14 cellular contexts compared by ENCODE assay signal in genomic region chr18:37698508-37699035, GRCh38.
"Had no signal": no experiment of that assay in that cellular context is flagged by ENCODE, and none has a peak within 500 bp of the region (broad histone marks: within the 10 kb centered on the region; RNA-seq: fewer than 3 reads in every experiment).

No MANE protein-coding gene starts in this region.

- ATAC-seq: activated T-cell treated with anti-CD3 and anti-CD28 coated beads, Interleukin-2, amount 50 U/mL, for 4 hours; gastrocnemius medialis; heart left ventricle; naive thymus-derived CD8-positive, alpha-beta T cell; stimulated activated memory B cell treated with anti-CD40 and anti-IgM and Interleukin-4, amounts not matched to agents 10 μg/mL and 1 μg/mL and 100 μg/mL, for 72 hours had no signal

- DNase-seq: activated CD4-positive, alpha-beta memory T cell treated with anti-CD3 and anti-CD28 coated beads, Interleukin-2, amount 10 ng/mL, durations not matched to agents 7 days and 5 days; activated CD4-positive, alpha-beta T cell treated with anti-CD3 and anti-CD28 coated beads for 4 hours; activated effector memory CD4-positive, alpha-beta T cell treated with Interleukin-2 at 50 U/mL for 16 hours; activated naive CD4-positive, alpha-beta T cell treated with anti-CD3 and anti-CD28 coated beads, Interleukin-2, amount 50 U/mL, for 16 hours; activated T-cell treated with anti-CD3 and anti-CD28 coated beads, Interleukin-2, amount 50 U/mL, for 4 hours; dorsolateral prefrontal cortex; erythroblast; gastrocnemius medialis; heart left ventricle; left ventricle myocardium inferior; naive thymus-derived CD8-positive, alpha-beta T cell; posterior cingulate gyrus; thyroid gland had no signal
